ENCODE assay signal across 26 cellular contexts in genomic region chr2:230231251-230231650, GRCh38. TPM values are rescaled to one million over a fixed set of nuclear protein-coding genes. Genes with fewer than 3 reads are reported as not detected.
A peak's percentile ranks its signal among the peaks of the same experiment; 100 is the strongest.
DNase-seq lines count a peak whose midpoint lies in the region; ATAC-seq, FAIRE-seq and TF ChIP-seq lines count a peak whose summit lies in the region.
"Had no signal": no experiment of that assay in that cellular context is flagged by ENCODE, and none has a peak within 500 bp of the region (broad histone marks: within the 10 kb centered on the region; RNA-seq: fewer than 3 reads in every experiment).

No MANE protein-coding gene starts in this region.

- no peaks in the 10 kb centered on the region for H3K36me3 ChIP-seq in CD8-positive, alpha-beta T cell (ENCODE audit: insufficient read depth, low read length)
- H3K36me3 ChIP-seq: BLaER1 treated with 17β-estradiol and CSF1 and Interleukin-3, amounts not matched to agents 10 nM and 100 nM; left ventricle myocardium inferior; neural progenitor cell; upper lobe of right lung had no signal

- no peak for ATAC-seq in CD8-positive, alpha-beta T cell
- ATAC-seq in activated T-helper 17 cell treated with anti-CD3 and anti-CD28 coated beads, Interleukin-2, amount 50 U/mL, for 72 hours (replicated peaks): no peak
- ATAC-seq in GM21737 (IDR thresholded peaks at IDR 0.05; ENCODE audit: unreplicated experiment): no peak
- ATAC-seq: mucosa of descending colon, Right ventricle myocardium inferior, sciatic nerve, upper lobe of right lung had no signal

- no peak for TF ChIP-seq CTCF in CD8-positive, alpha-beta T cell (IDR thresholded peaks at IDR 0.05)

- H3K9me3 Mint-ChIP-seq in activated CD4-positive, alpha-beta T cell treated with anti-CD3 and anti-CD28 coated beads, Interleukin-2, amount 10 ng/mL, durations not matched to agents 7 days and 5 days: peaks cover 21% of the 10 kb centered on the region
- H3K9me3 Mint-ChIP-seq in CD8-positive, alpha-beta T cell: peaks cover 17% of the 10 kb centered on the region
- H3K9me3 Mint-ChIP-seq in activated T-helper 17 cell treated with anti-CD3 and anti-CD28 coated beads, Interleukin-2, amount 50 U/mL, for 72 hours: peaks cover 4% of the 10 kb centered on the region

- no peak for DNase-seq in activated CD4-positive, alpha-beta T cell treated with anti-CD3 and anti-CD28 coated beads, Interleukin-2, amount 10 ng/mL, durations not matched to agents 7 days and 5 days
- no peak for DNase-seq in activated CD4-positive, alpha-beta T cell treated with anti-CD3 and anti-CD28 coated beads for 1 hour
- DNase-seq in CD8-positive, alpha-beta T cell: no peak
- peak; percentile 12 for DNase-seq in kidney tubule cell (ENCODE audit: low spot score)
- DNase-seq in HTR-8/SVneo (ENCODE audit: insufficient read length, low spot score): no peak
- no peak for DNase-seq in GOT3 (lab: John Stamatoyannopoulos, UW)
- DNase-seq: activated CD4-positive, alpha-beta T cell treated with anti-CD3 and anti-CD28 coated beads for 48 hours; cortex of kidney; H9; left ventricle myocardium inferior; mucosa of descending colon; NCI-H1092 treated with DMSO at 0.1 percent for 48 hours; NCI-H2029 treated with DMSO at 0.1 percent for 48 hours; NCI-H345; NCI-H82; posterior cingulate gyrus; substantia nigra; upper lobe of right lung had no signal

- CTCF ChIA-PET in activated CD4-positive, alpha-beta T cell treated with anti-CD3 and anti-CD28 coated beads, Interleukin-2, amount 10 ng/mL, durations not matched to agents 7 days and 5 days (lab: Charles Lee): interaction anchor here (0.9 kb wide), 1 partner anchor 14 kb away, joined by 3 read pairs; no protein-coding TSS in a partner anchor
- CTCF ChIA-PET in CD8-positive, alpha-beta T cell (lab: Charles Lee): no interaction called here

- H3K27ac ChIP-seq in CD8-positive, alpha-beta T cell (ENCODE audit: low read depth, low read length): no peak overlapping the region
- H3K27ac ChIP-seq: BLaER1 treated with 17β-estradiol and CSF1 and Interleukin-3, amounts not matched to agents 10 nM and 100 nM; HL-60; left ventricle myocardium inferior; neural progenitor cell; upper lobe of right lung had no signal

- H3K36me3 Mint-ChIP-seq in activated CD4-positive, alpha-beta T cell treated with anti-CD3 and anti-CD28 coated beads, Interleukin-2, amount 10 ng/mL, durations not matched to agents 7 days and 5 days (ENCODE audit: low read depth): peaks cover 51% of the 10 kb centered on the region
- peaks cover 43% of the 10 kb centered on the region for H3K36me3 Mint-ChIP-seq in CD8-positive, alpha-beta T cell
- H3K36me3 Mint-ChIP-seq in activated T-helper 17 cell treated with anti-CD3 and anti-CD28 coated beads, Interleukin-2, amount 50 U/mL, for 72 hours (ENCODE audit: low read depth): peaks cover 89% of the 10 kb centered on the region

- no peaks in the 10 kb centered on the region for H3K9me3 ChIP-seq in CD8-positive, alpha-beta T cell (ENCODE audit: low read length)
- H3K9me3 ChIP-seq: mucosa of descending colon, upper lobe of right lung had no signal

- FAIRE-seq in HTR-8/SVneo (lab: Jason Lieb, UNC): no peak
- FAIRE-seq: endometrium had no signal

- peak overlapping the region; percentile 17 for H3K27ac Mint-ChIP-seq in activated CD4-positive, alpha-beta T cell treated with anti-CD3 and anti-CD28 coated beads, Interleukin-2, amount 10 ng/mL, durations not matched to agents 7 days and 5 days
- no peak overlapping the region for H3K27ac Mint-ChIP-seq in CD8-positive, alpha-beta T cell
- H3K27ac Mint-ChIP-seq in activated T-helper 17 cell treated with anti-CD3 and anti-CD28 coated beads, Interleukin-2, amount 50 U/mL, for 72 hours: peak overlapping the region; percentile 53
- H3K27ac Mint-ChIP-seq: neural progenitor cell had no signal

- intact Hi-C loops in CD8-positive, alpha-beta T cell (cut with DNase I, micrococcal nuclease): no loop called here

- H3K27me3 ChIP-seq in CD8-positive, alpha-beta T cell (ENCODE audit: insufficient read depth, low read length): no peaks in the 10 kb centered on the region
- H3K27me3 ChIP-seq: BLaER1 treated with 17β-estradiol and CSF1 and Interleukin-3, amounts not matched to agents 10 nM and 100 nM; neural progenitor cell; upper lobe of right lung had no signal

- H3K4me1 Mint-ChIP-seq in activated CD4-positive, alpha-beta T cell treated with anti-CD3 and anti-CD28 coated beads, Interleukin-2, amount 10 ng/mL, durations not matched to agents 7 days and 5 days: peaks cover 59% of the 10 kb centered on the region
- H3K4me1 Mint-ChIP-seq in CD8-positive, alpha-beta T cell (ENCODE audit: low read depth): peaks cover 52% of the 10 kb centered on the region
- H3K4me1 Mint-ChIP-seq in activated T-helper 17 cell treated with anti-CD3 and anti-CD28 coated beads, Interleukin-2, amount 50 U/mL, for 72 hours: peaks cover 53% of the 10 kb centered on the region
- H3K4me1 Mint-ChIP-seq: neural progenitor cell had no signal

- peaks cover 17% of the 10 kb centered on the region for H3K4me1 ChIP-seq in CD8-positive, alpha-beta T cell (ENCODE audit: insufficient read depth, low read length)
- H3K4me1 ChIP-seq: left ventricle myocardium inferior, neural progenitor cell, upper lobe of right lung had no signal

- no peaks in the 10 kb centered on the region for H3K27me3 Mint-ChIP-seq in activated CD4-positive, alpha-beta T cell treated with anti-CD3 and anti-CD28 coated beads, Interleukin-2, amount 10 ng/mL, durations not matched to agents 7 days and 5 days
- no peaks in the 10 kb centered on the region for H3K27me3 Mint-ChIP-seq in CD8-positive, alpha-beta T cell (ENCODE audit: low read depth)
- no peaks in the 10 kb centered on the region for H3K27me3 Mint-ChIP-seq in activated T-helper 17 cell treated with anti-CD3 and anti-CD28 coated beads, Interleukin-2, amount 50 U/mL, for 72 hours

- H3K4me3 ChIP-seq in CD8-positive, alpha-beta T cell (ENCODE audit: low read depth, low read length): no peak overlapping the region
- H3K4me3 ChIP-seq: BLaER1 treated with 17β-estradiol and CSF1 and Interleukin-3, amounts not matched to agents 10 nM and 100 nM; left ventricle myocardium inferior; mucosa of descending colon; neural progenitor cell; upper lobe of right lung had no signal

- H3K4me3 Mint-ChIP-seq in activated CD4-positive, alpha-beta T cell treated with anti-CD3 and anti-CD28 coated beads, Interleukin-2, amount 10 ng/mL, durations not matched to agents 7 days and 5 days: no peak overlapping the region
- H3K4me3 Mint-ChIP-seq in CD8-positive, alpha-beta T cell: peak overlapping the region; percentile 12
- H3K4me3 Mint-ChIP-seq in activated T-helper 17 cell treated with anti-CD3 and anti-CD28 coated beads, Interleukin-2, amount 50 U/mL, for 72 hours: peak overlapping the region; percentile 96
- H3K4me3 Mint-ChIP-seq: H9, neural progenitor cell had no signal

- POLR2A ChIA-PET in activated CD4-positive, alpha-beta T cell treated with anti-CD3 and anti-CD28 coated beads, Interleukin-2, amount 10 ng/mL, durations not matched to agents 7 days and 5 days (lab: Charles Lee): no interaction called here
- POLR2A ChIA-PET in CD8-positive, alpha-beta T cell (lab: Charles Lee): no interaction called here

RNA-seq across cellular contexts. Expression of gene SP140, which starts 5.7 kb away (rescaled TPM):
- 10 to 100 TPM; 53.3 to 58.8 TPM for total RNA-seq in activated CD4-positive, alpha-beta T cell treated with anti-CD3 and anti-CD28 coated beads, Interleukin-2, amount 10 ng/mL, durations not matched to agents 7 days and 5 days
- total RNA-seq in CD8-positive, alpha-beta T cell: 10 to 100 TPM; 48.6 to 49.3 TPM
- total RNA-seq in activated T-helper 17 cell treated with anti-CD3 and anti-CD28 coated beads, Interleukin-2, amount 50 U/mL, for 72 hours: 10 to 100 TPM; 60.8 to 91.7 TPM

RNA-seq across cellular contexts. Expression of gene SP110, which starts 11.5 kb away (rescaled TPM):
- 100 to 1,000 TPM; 168 to 188 TPM for total RNA-seq in activated CD4-positive, alpha-beta T cell treated with anti-CD3 and anti-CD28 coated beads, Interleukin-2, amount 10 ng/mL, durations not matched to agents 7 days and 5 days
- 10 to 100 TPM; 50.6 to 58.1 TPM for total RNA-seq in CD8-positive, alpha-beta T cell
- 10 to 100 TPM; 53.1 to 56.8 TPM for total RNA-seq in activated T-helper 17 cell treated with anti-CD3 and anti-CD28 coated beads, Interleukin-2, amount 50 U/mL, for 72 hours
